8 cellular contexts compared by ENCODE assay signal in the genomic region with DNA sequence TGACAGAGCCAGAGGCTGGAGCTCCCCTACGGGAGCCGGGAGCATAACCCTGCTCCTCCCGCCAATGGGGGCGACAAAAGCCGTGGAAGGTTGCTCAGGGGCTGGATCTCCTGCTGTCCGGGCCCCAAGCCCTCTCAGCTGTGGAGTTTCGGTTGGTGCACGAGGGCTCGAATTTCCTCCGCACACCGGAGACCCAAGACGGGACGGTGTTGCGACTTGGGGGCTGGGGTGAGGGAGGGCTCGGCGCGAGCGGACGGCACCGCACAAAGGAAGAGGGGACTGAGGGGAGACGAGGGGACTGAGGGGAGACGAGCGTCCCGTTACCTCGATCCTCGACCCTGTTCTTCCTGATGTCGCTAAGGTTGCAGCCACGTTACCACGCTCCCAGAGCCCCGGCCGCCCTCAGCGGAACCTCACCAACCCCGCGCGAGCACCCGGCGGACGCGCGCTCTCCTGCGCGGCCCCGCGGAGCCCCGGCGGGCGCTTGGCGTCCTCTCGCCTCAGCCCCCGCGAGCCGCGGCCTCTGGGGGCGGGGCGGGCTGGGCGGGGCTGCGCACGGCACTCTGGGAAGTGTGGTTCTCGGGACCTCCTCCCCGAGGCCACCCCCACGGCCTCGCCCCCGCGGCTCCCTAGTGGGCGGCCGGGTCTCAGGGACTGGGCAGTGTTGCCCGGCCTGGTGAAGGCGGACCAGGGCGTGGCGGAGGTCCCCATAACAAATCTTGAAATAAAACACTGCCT. TPM values are rescaled to one million over a fixed set of nuclear protein-coding genes. Genes with fewer than 3 reads are reported as not detected.
DNase-seq lines count a peak whose midpoint lies in the region; ATAC-seq, FAIRE-seq and TF ChIP-seq lines count a peak whose summit lies in the region.

Gene KLHL8 (minus strand): TSS at position 525 of the 738 bp plus-strand sequence. CDS start 25,079 bp downstream, outside the sequence.

- no peaks in the 10 kb centered on the region for H3K36me3 Mint-ChIP-seq in T-helper 17 cell (ENCODE audit: low read depth)

- intact Hi-C loops in uterus (cut with DNase I; ENCODE audit: low total_unique reads), result no loop called here

- no peaks in the 10 kb centered on the region for H3K9me3 ChIP-seq in T-helper 17 cell (ENCODE audit: control insufficient read depth, low read length, poor library complexity, severe bottlenecking)
- H3K9me3 ChIP-seq in right atrium auricular region, result no peaks in the 10 kb centered on the region
- H3K9me3 ChIP-seq in uterus, result no peaks in the 10 kb centered on the region

- peak within 1 kb of the TSS; percentile 69 for H3K27ac Mint-ChIP-seq in T-helper 17 cell

- peak; percentile 96 for FAIRE-seq in GM12892 (lab: Jason Lieb, UNC)

- H3K27me3 ChIP-seq in right atrium auricular region, result no peaks in the 10 kb centered on the region
- H3K27me3 ChIP-seq in uterus, result no peaks in the 10 kb centered on the region

- TF ChIP-seq CTCF in right atrium auricular region (IDR thresholded peaks at IDR 0.05) (peak in 1 of 2 donors; percentile 25), uterus (IDR thresholded peaks at IDR 0.05) (peak in 1 of 4 experiments; percentile 30)

- DNase-seq in GM12892 (ENCODE audit: insufficient read length) (peak; percentile 83), NCI-H1105 treated with DMSO at 0.1 percent for 48 hours (lab: John Stamatoyannopoulos, UW) (peak; percentile 54), T-helper 17 cell (peak; percentile 81 to 85 (median 84)), amygdala (lab: John Stamatoyannopoulos, UW) (peak; percentile 37 to 91 (median 78)), right atrium auricular region (ENCODE audit: low spot score) (peak; percentile 74), pulmonary artery endothelial cell (ENCODE audit: low read depth, low spot score) (peak; percentile 45), uterus (peak; percentile 81 to 87)

- H3K4me3 ChIP-seq in right atrium auricular region (peak within 1 kb of the TSS; percentile 84 to 96), uterus (peak within 1 kb of the TSS; percentile 79 to 82)

- TF ChIP-seq POLR2A in GM12892 (IDR thresholded peaks at IDR 0.05; ENCODE audit: low read depth, low read length), result peak; percentile 98
- peak; percentile 77 to 85 for TF ChIP-seq POLR2A in uterus (IDR thresholded peaks at IDR 0.05)

- peak; percentile 89 for ATAC-seq in HG02678 (IDR thresholded peaks at IDR 0.05; ENCODE audit: unreplicated experiment)
- peak; percentile 89 for ATAC-seq in T-helper 17 cell

- peak within 1 kb of the TSS; percentile 93 to 96 for H3K27ac ChIP-seq in right atrium auricular region
- peak within 1 kb of the TSS; percentile 94 to 96 for H3K27ac ChIP-seq in uterus

- no peaks in the 10 kb centered on the region for H3K36me3 ChIP-seq in right atrium auricular region
- no peaks in the 10 kb centered on the region for H3K36me3 ChIP-seq in uterus

- H3K27me3 Mint-ChIP-seq in T-helper 17 cell, result no peaks in the 10 kb centered on the region

- peak within 1 kb of the TSS; percentile 92 for H3K4me3 Mint-ChIP-seq in T-helper 17 cell

- H3K4me1 Mint-ChIP-seq in T-helper 17 cell, result peaks cover 15% of the 10 kb centered on the region

- peaks cover 0 to 20% of the 10 kb centered on the region in 2 donors for H3K4me1 ChIP-seq in right atrium auricular region
- H3K4me1 ChIP-seq in uterus, result peaks cover 0 to 4% of the 10 kb centered on the region in 2 donors

RNA-seq across cellular contexts. Expression of gene KLHL8, which starts in this region (rescaled TPM):
- polyA plus RNA-seq in GM12892 (2012; ENCODE audit: missing spikeins), result 6.2 TPM
- total RNA-seq in T-helper 17 cell, result 1 to 10 TPM; 6.8 to 7.9 TPM
- total RNA-seq in right atrium auricular region, result 1 to 10 TPM; 5.9 to 6.9 TPM
- total RNA-seq in pulmonary artery endothelial cell, result 9.2 and 15.5 TPM in 2 replicates
- 10 to 100 TPM in 3 of 4 donors, 1 to 10 TPM in 1; 10.0 to 31.8 (median 24.5) TPM for total RNA-seq in uterus

Comparison
In these comparisons a context has a peak if more than half of its experiments do, and no peak if none do; other contexts are left out.
1. Peak in every context shown above with its lines: DNase-seq, ATAC-seq, H3K4me3 ChIP-seq and H3K27ac ChIP-seq.